11 cellular contexts compared by ENCODE assay signal in the genomic region with DNA sequence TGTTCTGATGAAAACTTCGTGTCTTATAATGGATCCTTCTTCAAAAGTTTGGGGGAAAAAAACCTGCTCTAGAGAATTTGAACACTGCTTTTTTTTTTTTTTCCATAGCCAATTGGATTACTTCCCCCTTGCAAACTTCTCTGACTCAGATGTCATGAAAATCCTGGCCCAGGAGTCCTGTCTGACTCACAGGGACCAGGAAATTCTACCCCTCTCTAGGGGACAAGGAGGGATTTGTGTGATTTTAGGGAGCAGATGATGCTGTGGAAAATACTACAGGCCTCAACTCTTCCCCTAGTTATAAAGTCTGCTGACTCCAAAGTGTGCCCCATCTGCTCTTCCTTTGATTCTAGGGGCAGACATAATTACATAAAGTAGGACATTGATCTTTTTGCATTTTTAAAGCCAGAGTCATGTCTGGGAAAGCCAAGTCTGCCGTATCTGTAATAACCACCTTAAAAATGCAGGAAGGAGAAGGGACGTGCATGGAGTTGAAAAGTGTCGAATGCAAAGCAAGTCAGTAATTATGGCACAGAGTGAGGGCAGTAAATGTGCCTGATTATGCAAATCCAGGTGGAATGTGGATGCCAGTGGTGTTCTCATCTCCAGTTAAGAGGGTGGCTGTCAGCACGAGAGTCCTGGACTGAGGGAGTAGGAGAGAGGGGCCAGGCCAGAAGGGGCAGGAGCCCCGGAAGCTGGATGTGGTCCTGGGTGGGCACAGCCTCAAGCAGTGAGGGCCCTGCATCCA.
A peak's percentile ranks its signal among the peaks of the same experiment; 100 is the strongest.
DNase-seq lines count a peak whose midpoint lies in the region; ATAC-seq and TF ChIP-seq lines count a peak whose summit lies in the region.
"Had no signal": no experiment of that assay in that cellular context is flagged by ENCODE, and none has a peak within 500 bp of the region (broad histone marks: within the 10 kb centered on the region; RNA-seq: fewer than 3 reads in every experiment).

No MANE protein-coding gene starts in this region.

- H3K36me3 ChIP-seq in left lung (no peaks in the 10 kb centered on the region), lower lobe of right lung (no peaks in the 10 kb centered on the region)

- H3K4me3 ChIP-seq in cardiac fibroblast (replicated peaks in 1 of 2; ENCODE audit: low read depth in 2 of 2, low read length in 2 of 2), result no peak overlapping the region
- H3K4me3 ChIP-seq in left lung, result no peak overlapping the region
- no peak overlapping the region for H3K4me3 ChIP-seq in lower lobe of right lung

- no peaks in the 10 kb centered on the region for H3K4me1 ChIP-seq in left lung
- no peaks in the 10 kb centered on the region for H3K4me1 ChIP-seq in lower lobe of right lung

- H3K27ac ChIP-seq in left lung (no peak overlapping the region), lower lobe of right lung (no peak overlapping the region)

- H3K9me3 ChIP-seq in left lung (no peaks in the 10 kb centered on the region), lower lobe of right lung (no peaks in the 10 kb centered on the region)

- H3K27me3 ChIP-seq in left lung (peaks cover 0 to 20% of the 10 kb centered on the region in 2 donors), lower lobe of right lung (ENCODE audit: low read depth) (peaks cover 5% of the 10 kb centered on the region)

- ATAC-seq in left lung (peak; percentile 34), lower lobe of right lung (no peak), HG03439 (IDR thresholded peaks at IDR 0.05; ENCODE audit: unreplicated experiment) (no peak)
- ATAC-seq: activated CD8-positive, alpha-beta T cell treated with anti-CD3 and anti-CD28 coated beads, Interleukin-2, amount 10 ng/mL, durations not matched to agents 7 days and 5 days had no signal

- intact Hi-C loops in left lung (cut with DNase I), result no loop called here
- intact Hi-C loops in lower lobe of right lung (cut with DNase I), result no loop called here

- TF ChIP-seq CTCF in cardiac fibroblast (IDR thresholded peaks at IDR 0.05; ENCODE audit: low read depth, low read length) (no peak), left lung (IDR thresholded peaks at IDR 0.05) (no peak), lower lobe of right lung (IDR thresholded peaks at IDR 0.05) (no peak)

- DNase-seq in COLO829 (ENCODE audit: low spot score) (peak; percentile 60), NCI-H1048 (lab: John Stamatoyannopoulos, UW) (peak; percentile 47), cardiac fibroblast (ENCODE audit: low read depth in 2 of 2) (peak; percentile 34 to 81), left lung (no peak), lower lobe of right lung (no peak), DMS79 (lab: John Stamatoyannopoulos, UW) (no peak), NCI-H2107 (lab: John Stamatoyannopoulos, UW) (no peak)
- DNase-seq: activated CD8-positive, alpha-beta T cell treated with anti-CD3 and anti-CD28 coated beads, Interleukin-2, amount 10 ng/mL, durations not matched to agents 7 days and 5 days; C1 segment of cervical spinal cord; midbrain had no signal

Comparison
In these comparisons a context has a peak if more than half of its experiments do, and no peak if none do; other contexts are left out.
1. DNase-seq: peak in COLO829 (single experiment), NCI-H1048 (single experiment) and cardiac fibroblast (2 of 2); none in left lung (0 of 2), lower lobe of right lung (single experiment), DMS79 (single experiment) and NCI-H2107 (single experiment).